In the genomic region with DNA sequence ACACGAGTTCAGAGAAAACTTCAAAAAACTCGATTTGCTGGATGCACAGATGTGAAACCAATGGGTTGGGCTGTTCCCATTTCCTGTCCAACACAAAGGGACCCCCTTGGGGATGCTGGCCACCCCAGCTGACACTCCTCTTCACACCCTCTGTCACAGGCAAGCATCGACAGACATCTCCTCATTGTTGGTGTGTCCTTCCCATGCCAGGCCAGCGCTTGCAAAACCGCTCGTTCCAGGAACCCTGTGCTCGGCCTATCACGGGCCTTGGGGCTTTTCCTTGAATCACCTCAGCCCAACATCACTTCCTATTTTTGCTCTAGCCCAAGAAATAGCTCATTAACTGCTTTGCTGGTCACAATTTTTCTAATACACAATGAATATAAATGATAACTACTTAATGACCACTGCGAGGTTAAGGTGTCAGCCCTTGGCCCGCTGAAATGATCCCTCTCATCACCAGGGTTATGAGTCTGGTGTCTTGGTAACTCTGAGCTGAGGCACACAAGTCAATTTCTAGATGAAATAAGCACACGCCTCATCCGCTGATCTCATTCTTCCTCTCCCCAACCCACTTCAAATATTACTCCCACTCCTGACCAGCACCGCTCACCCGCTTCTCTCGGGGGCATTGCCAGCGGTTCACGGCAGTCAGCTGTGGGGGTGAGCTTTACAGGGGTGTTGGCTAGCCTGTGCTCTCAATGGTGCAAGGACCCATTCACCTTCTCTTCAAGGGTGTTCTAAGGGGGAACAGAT, we compare ENCODE assay signal across 17 cellular contexts. TPM values are rescaled to one million over a fixed set of nuclear protein-coding genes. Genes with fewer than 3 reads are reported as not detected.
DNase-seq lines count a peak whose midpoint lies in the region; ATAC-seq and TF ChIP-seq lines count a peak whose summit lies in the region.
"Had no signal": no experiment of that assay in that cellular context is flagged by ENCODE, and none has a peak within 500 bp of the region (broad histone marks: within the 10 kb centered on the region; RNA-seq: fewer than 3 reads in every experiment).

No MANE protein-coding gene starts in this region.

- no peak overlapping the region for H3K9ac ChIP-seq in MM.1S (ENCODE audit: low read length)
- H3K9ac ChIP-seq: parathyroid adenoma had no signal

- no peak for TF ChIP-seq CTCF in upper lobe of right lung (IDR thresholded peaks at IDR 0.05)
- no peak for TF ChIP-seq CTCF in MM.1S (IDR thresholded peaks at IDR 0.05; ENCODE audit: low read length)

- no peaks in the 10 kb centered on the region for H3K9me3 ChIP-seq in upper lobe of right lung
- H3K9me3 ChIP-seq in MM.1S (replicated peaks; ENCODE audit: insufficient read depth, low read length), result no peaks in the 10 kb centered on the region
- H3K9me3 ChIP-seq: colonic mucosa, uterus had no signal

- peaks cover 48% of the 10 kb centered on the region for H3K36me3 Mint-ChIP-seq in activated naive CD4-positive, alpha-beta T cell treated with anti-CD3 and anti-CD28 coated beads for 36 hours (ENCODE audit: low read depth)
- peaks cover 41% of the 10 kb centered on the region for H3K36me3 Mint-ChIP-seq in activated naive CD8-positive, alpha-beta T cell treated with anti-CD3 and anti-CD28 coated beads, Interleukin-2, amount 50 U/mL, for 24 hours (ENCODE audit: low read depth)

- H3K27me3 ChIP-seq in upper lobe of right lung (no peaks in the 10 kb centered on the region), MM.1S (replicated peaks; ENCODE audit: insufficient read depth, low read length) (no peaks in the 10 kb centered on the region)
- H3K27me3 ChIP-seq: colonic mucosa, uterus had no signal

- ATAC-seq in activated naive CD8-positive, alpha-beta T cell treated with anti-CD3 and anti-CD28 coated beads, Interleukin-2, amount 50 U/mL, for 24 hours, result peak; percentile 78
- ATAC-seq in upper lobe of right lung, result peak; percentile 43
- ATAC-seq: Right ventricle myocardium inferior had no signal

- CTCF ChIA-PET in activated naive CD4-positive, alpha-beta T cell treated with anti-CD3 and anti-CD28 coated beads for 36 hours (lab: Charles Lee), result no interaction called here

- no peak overlapping the region for H2AFZ ChIP-seq in MM.1S (ENCODE audit: low read length)
- H2AFZ ChIP-seq: parathyroid adenoma had no signal

- peaks cover 21% of the 10 kb centered on the region for H3K36me3 ChIP-seq in upper lobe of right lung
- H3K36me3 ChIP-seq in MM.1S (replicated peaks; ENCODE audit: insufficient read depth, low read length), result no peaks in the 10 kb centered on the region
- H3K36me3 ChIP-seq: colonic mucosa, uterus had no signal

- H3K79me2 ChIP-seq in MM.1S (ENCODE audit: low read length), result peaks cover 92% of the 10 kb centered on the region

- H3K4me2 ChIP-seq in MM.1S (ENCODE audit: low read depth, low read length), result no peak overlapping the region

- peaks cover 4% of the 10 kb centered on the region; the same call in 1 of the 2 replicates for H4K20me1 ChIP-seq in MM.1S (ENCODE audit: insufficient read depth, low read length)

- no peaks in the 10 kb centered on the region for H3K9me2 ChIP-seq in MM.1S (replicated peaks; ENCODE audit: insufficient read depth, low read length)

- H3K4me1 ChIP-seq in upper lobe of right lung (no peaks in the 10 kb centered on the region), MM.1S (ENCODE audit: low read length) (no peaks in the 10 kb centered on the region)
- H3K4me1 ChIP-seq: colonic mucosa, parathyroid adenoma, uterus had no signal

- H3K27ac ChIP-seq in upper lobe of right lung, result no peak overlapping the region
- no peak overlapping the region for H3K27ac ChIP-seq in MM.1S (ENCODE audit: low read length)
- H3K27ac ChIP-seq: colonic mucosa, HL-60, parathyroid adenoma, uterus had no signal

- intact Hi-C loops in activated naive CD4-positive, alpha-beta T cell treated with anti-CD3 and anti-CD28 coated beads for 36 hours (cut with micrococcal nuclease), result no loop called here
- intact Hi-C loops in upper lobe of right lung (cut with DNase I), result no loop called here

- peaks cover 62% of the 10 kb centered on the region for H3K4me1 Mint-ChIP-seq in activated naive CD4-positive, alpha-beta T cell treated with anti-CD3 and anti-CD28 coated beads for 36 hours (ENCODE audit: low read depth)
- H3K4me1 Mint-ChIP-seq in activated naive CD8-positive, alpha-beta T cell treated with anti-CD3 and anti-CD28 coated beads, Interleukin-2, amount 50 U/mL, for 24 hours, result peaks cover 56% of the 10 kb centered on the region

- no peak overlapping the region for H3K4me3 Mint-ChIP-seq in activated naive CD4-positive, alpha-beta T cell treated with anti-CD3 and anti-CD28 coated beads for 36 hours
- peak overlapping the region; percentile 22 for H3K4me3 Mint-ChIP-seq in activated naive CD8-positive, alpha-beta T cell treated with anti-CD3 and anti-CD28 coated beads, Interleukin-2, amount 50 U/mL, for 24 hours

- peak overlapping the region; percentile 68 for H3K27ac Mint-ChIP-seq in activated naive CD4-positive, alpha-beta T cell treated with anti-CD3 and anti-CD28 coated beads for 36 hours
- peak overlapping the region; percentile 71 for H3K27ac Mint-ChIP-seq in activated naive CD8-positive, alpha-beta T cell treated with anti-CD3 and anti-CD28 coated beads, Interleukin-2, amount 50 U/mL, for 24 hours

- H3F3A ChIP-seq in MM.1S (ENCODE audit: insufficient read depth, low read length), result no peaks in the 10 kb centered on the region; the same call in 1 of the 2 replicates

- peak; percentile 30 for DNase-seq in activated naive CD4-positive, alpha-beta T cell treated with anti-CD3 and anti-CD28 coated beads for 36 hours
- no peak for DNase-seq in activated naive CD4-positive, alpha-beta T cell treated with anti-CD3 and anti-CD28 coated beads, Interleukin-2, amount 50 U/mL, for 16 hours
- DNase-seq in activated CD4-positive, alpha-beta T cell treated with anti-CD3 and anti-CD28 coated beads for 48 hours, result peak; percentile 10
- DNase-seq in activated naive CD8-positive, alpha-beta T cell treated with anti-CD3 and anti-CD28 coated beads, Interleukin-2, amount 50 U/mL, for 24 hours, result no peak
- peak; percentile 67 for DNase-seq in upper lobe of right lung
- DNase-seq in NOMO-1 treated with dmso at 0.1 percent for 144 hours (lab: John Stamatoyannopoulos, UW; ENCODE audit: unreplicated experiment), result no peak
- no peak for DNase-seq in MM.1S
- DNase-seq in NCI-H146 treated with DMSO at 0.1 percent for 48 hours (lab: John Stamatoyannopoulos, UW; ENCODE audit: unreplicated experiment), result no peak
- DNase-seq: amygdala, colonic mucosa, DMS 273 treated with DMSO at 0.1 percent for 48 hours, NCI-H1694, NCI-H446, uterus had no signal

- no peaks in the 10 kb centered on the region for H3K9me3 Mint-ChIP-seq in activated naive CD4-positive, alpha-beta T cell treated with anti-CD3 and anti-CD28 coated beads for 36 hours
- H3K9me3 Mint-ChIP-seq in activated naive CD8-positive, alpha-beta T cell treated with anti-CD3 and anti-CD28 coated beads, Interleukin-2, amount 50 U/mL, for 24 hours, result no peaks in the 10 kb centered on the region

- H3K4me3 ChIP-seq in upper lobe of right lung (no peak overlapping the region), MM.1S (ENCODE audit: low read length) (no peak overlapping the region)
- H3K4me3 ChIP-seq: colonic mucosa, uterus had no signal

- no peaks in the 10 kb centered on the region for H3K27me3 Mint-ChIP-seq in activated naive CD4-positive, alpha-beta T cell treated with anti-CD3 and anti-CD28 coated beads for 36 hours (ENCODE audit: low read depth)
- H3K27me3 Mint-ChIP-seq in activated naive CD8-positive, alpha-beta T cell treated with anti-CD3 and anti-CD28 coated beads, Interleukin-2, amount 50 U/mL, for 24 hours, result no peaks in the 10 kb centered on the region

RNA-seq across cellular contexts. Expression of a gene that starts 32.3 kb away (rescaled TPM):
- total RNA-seq in activated naive CD4-positive, alpha-beta T cell treated with anti-CD3 and anti-CD28 coated beads for 36 hours, result 10 to 100 TPM; 29.1 to 29.9 TPM
- 26.1 TPM for total RNA-seq in upper lobe of right lung

Comparison
In these comparisons a context has a peak if more than half of its experiments do, and no peak if none do; other contexts are left out.
1. DNase-seq: peak in activated naive CD4-positive, alpha-beta T cell treated with anti-CD3 and anti-CD28 coated beads for 36 hours (single experiment), activated CD4-positive, alpha-beta T cell treated with anti-CD3 and anti-CD28 coated beads for 48 hours (single experiment) and upper lobe of right lung (single experiment); none in activated naive CD4-positive, alpha-beta T cell treated with anti-CD3 and anti-CD28 coated beads, Interleukin-2, amount 50 U/mL, for 16 hours (single experiment), activated naive CD8-positive, alpha-beta T cell treated with anti-CD3 and anti-CD28 coated beads, Interleukin-2, amount 50 U/mL, for 24 hours (single experiment), NOMO-1 treated with dmso at 0.1 percent for 144 hours (single experiment), MM.1S (single experiment) and NCI-H146 treated with DMSO at 0.1 percent for 48 hours (single experiment).